In genomic region chr1:45551684-45552083, GRCh38 we compare ENCODE assay signal across 8 cellular contexts. TPM values are rescaled to one million over a fixed set of nuclear protein-coding genes. Genes with fewer than 3 reads are reported as not detected.
DNase-seq lines count a peak whose midpoint lies in the region; ATAC-seq and TF ChIP-seq lines count a peak whose summit lies in the region.

No MANE protein-coding gene starts in this region.

- peak overlapping the region; percentile 93 for H3K4me3 Mint-ChIP-seq in activated T-helper 1 cell treated with anti-CD3 and anti-CD28 coated beads, Interleukin-12 subunit alpha, Interleukin-12 subunit beta, Interleukin-2, Interleukin-4 antibody, amounts not matched to agents 30 ng/mL and 10 ng/mL and 1 ng/mL, durations not matched to agents 14 hours and 24 hours and 36 hours
- peak overlapping the region; percentile 97 to 99 for H3K4me3 Mint-ChIP-seq in stimulated activated naive B cell treated with anti-CD40 and anti-IgM and Interleukin-4, amounts not matched to agents 10 μg/mL and 1 μg/mL and 100 μg/mL, for 72 hours

- intact Hi-C loops in activated T-helper 1 cell treated with anti-CD3 and anti-CD28 coated beads, Interleukin-12 subunit alpha, Interleukin-12 subunit beta, Interleukin-2, Interleukin-4 antibody, amounts not matched to agents 30 ng/mL and 10 ng/mL and 1 ng/mL, durations not matched to agents 14 hours and 24 hours and 36 hours (cut with micrococcal nuclease) = loop anchor here (1.0 to 2.0 kb wide), 4 partner anchors 19 to 51 kb away; partner anchors contain the start of genes CCDC163, MMACHC and NASP

- H3K36me3 Mint-ChIP-seq in activated T-helper 1 cell treated with anti-CD3 and anti-CD28 coated beads, Interleukin-12 subunit alpha, Interleukin-12 subunit beta, Interleukin-2, Interleukin-4 antibody, amounts not matched to agents 30 ng/mL and 10 ng/mL and 1 ng/mL, durations not matched to agents 14 hours and 24 hours and 36 hours (ENCODE audit: low read depth) = peaks cover 13% of the 10 kb centered on the region
- H3K36me3 Mint-ChIP-seq in stimulated activated naive B cell treated with anti-CD40 and anti-IgM and Interleukin-4, amounts not matched to agents 10 μg/mL and 1 μg/mL and 100 μg/mL, for 72 hours = peaks cover 19 to 26% of the 10 kb centered on the region in 2 donors

- H3K4me1 Mint-ChIP-seq in activated T-helper 1 cell treated with anti-CD3 and anti-CD28 coated beads, Interleukin-12 subunit alpha, Interleukin-12 subunit beta, Interleukin-2, Interleukin-4 antibody, amounts not matched to agents 30 ng/mL and 10 ng/mL and 1 ng/mL, durations not matched to agents 14 hours and 24 hours and 36 hours (ENCODE audit: low read depth) = peaks cover 29% of the 10 kb centered on the region
- peaks cover 17 to 35% of the 10 kb centered on the region in 2 donors for H3K4me1 Mint-ChIP-seq in stimulated activated naive B cell treated with anti-CD40 and anti-IgM and Interleukin-4, amounts not matched to agents 10 μg/mL and 1 μg/mL and 100 μg/mL, for 72 hours

- peak overlapping the region; percentile 92 for H3K27ac Mint-ChIP-seq in activated T-helper 1 cell treated with anti-CD3 and anti-CD28 coated beads, Interleukin-12 subunit alpha, Interleukin-12 subunit beta, Interleukin-2, Interleukin-4 antibody, amounts not matched to agents 30 ng/mL and 10 ng/mL and 1 ng/mL, durations not matched to agents 14 hours and 24 hours and 36 hours
- H3K27ac Mint-ChIP-seq in stimulated activated naive B cell treated with anti-CD40 and anti-IgM and Interleukin-4, amounts not matched to agents 10 μg/mL and 1 μg/mL and 100 μg/mL, for 72 hours = peak overlapping the region; percentile 98

- peaks cover 3% of the 10 kb centered on the region for H3K27me3 Mint-ChIP-seq in activated T-helper 1 cell treated with anti-CD3 and anti-CD28 coated beads, Interleukin-12 subunit alpha, Interleukin-12 subunit beta, Interleukin-2, Interleukin-4 antibody, amounts not matched to agents 30 ng/mL and 10 ng/mL and 1 ng/mL, durations not matched to agents 14 hours and 24 hours and 36 hours (ENCODE audit: insufficient read depth)
- H3K27me3 Mint-ChIP-seq in stimulated activated naive B cell treated with anti-CD40 and anti-IgM and Interleukin-4, amounts not matched to agents 10 μg/mL and 1 μg/mL and 100 μg/mL, for 72 hours = no peaks in the 10 kb centered on the region

- no peak for ATAC-seq in stimulated activated naive B cell treated with anti-CD40 and anti-IgM and Interleukin-4, amounts not matched to agents 10 μg/mL and 1 μg/mL and 100 μg/mL, for 72 hours (replicated peaks)
- ATAC-seq in GM18505 (IDR thresholded peaks at IDR 0.05; ENCODE audit: unreplicated experiment) (no peak), HG02588 (IDR thresholded peaks at IDR 0.05; ENCODE audit: unreplicated experiment) (no peak)

- DNase-seq in DMS53 (lab: John Stamatoyannopoulos, UW) (peak; percentile 40), DMS53 treated with DMSO at 0.1 percent for 48 hours (lab: John Stamatoyannopoulos, UW; ENCODE audit: unreplicated experiment) (no peak), activated gamma-delta T cell treated with Interleukin-2 at 50 U/mL for 16 hours (no peak)
- no peak for DNase-seq in activated T-helper 1 cell treated with anti-CD3 and anti-CD28 coated beads, Interleukin-12 subunit alpha, Interleukin-12 subunit beta, Interleukin-2, Interleukin-4 antibody, amounts not matched to agents 30 ng/mL and 10 ng/mL and 1 ng/mL, durations not matched to agents 14 hours and 24 hours and 36 hours (ENCODE audit: low spot score)
- no peak for DNase-seq in stimulated activated naive B cell treated with anti-CD40 and anti-IgM and Interleukin-4, amounts not matched to agents 10 μg/mL and 1 μg/mL and 100 μg/mL, for 72 hours

- no peak for TF ChIP-seq POLR2A in GM18505 (IDR thresholded peaks at IDR 0.05; ENCODE audit: borderline replicate concordance, extremely low read depth, insufficient read depth, insufficient read length)

- H3K9me3 ChIP-seq in iPS-18c (ENCODE audit: control insufficient read depth, insufficient read depth, low read length) = peaks cover 2% of the 10 kb centered on the region

- H3K4me3 ChIP-seq in iPS-18c (ENCODE audit: insufficient read depth, low read depth, low read length) = peak overlapping the region; percentile 86

- no peaks in the 10 kb centered on the region for H3K9me3 Mint-ChIP-seq in activated T-helper 1 cell treated with anti-CD3 and anti-CD28 coated beads, Interleukin-12 subunit alpha, Interleukin-12 subunit beta, Interleukin-2, Interleukin-4 antibody, amounts not matched to agents 30 ng/mL and 10 ng/mL and 1 ng/mL, durations not matched to agents 14 hours and 24 hours and 36 hours
- peaks cover 0 to 3% of the 10 kb centered on the region in 2 donors for H3K9me3 Mint-ChIP-seq in stimulated activated naive B cell treated with anti-CD40 and anti-IgM and Interleukin-4, amounts not matched to agents 10 μg/mL and 1 μg/mL and 100 μg/mL, for 72 hours

RNA-seq across cellular contexts. Expression of gene AKR1A1, which starts 1.1 kb away (rescaled TPM):
- 192 and 194 TPM in 2 replicates for total RNA-seq in activated T-helper 1 cell treated with anti-CD3 and anti-CD28 coated beads, Interleukin-12 subunit alpha, Interleukin-12 subunit beta, Interleukin-2, Interleukin-4 antibody, amounts not matched to agents 30 ng/mL and 10 ng/mL and 1 ng/mL, durations not matched to agents 14 hours and 24 hours and 36 hours

RNA-seq across cellular contexts. Expression of gene PRDX1, which starts 30.0 kb away (rescaled TPM):
- total RNA-seq in activated T-helper 1 cell treated with anti-CD3 and anti-CD28 coated beads, Interleukin-12 subunit alpha, Interleukin-12 subunit beta, Interleukin-2, Interleukin-4 antibody, amounts not matched to agents 30 ng/mL and 10 ng/mL and 1 ng/mL, durations not matched to agents 14 hours and 24 hours and 36 hours = 635 and 655 TPM in 2 replicates

RNA-seq across cellular contexts. Expression of gene NASP, which starts 32.2 kb away (rescaled TPM):
- 250 and 251 TPM in 2 replicates for total RNA-seq in activated T-helper 1 cell treated with anti-CD3 and anti-CD28 coated beads, Interleukin-12 subunit alpha, Interleukin-12 subunit beta, Interleukin-2, Interleukin-4 antibody, amounts not matched to agents 30 ng/mL and 10 ng/mL and 1 ng/mL, durations not matched to agents 14 hours and 24 hours and 36 hours

RNA-seq across cellular contexts. Expression of gene MMACHC, which starts 51.6 kb away (rescaled TPM):
- total RNA-seq in activated T-helper 1 cell treated with anti-CD3 and anti-CD28 coated beads, Interleukin-12 subunit alpha, Interleukin-12 subunit beta, Interleukin-2, Interleukin-4 antibody, amounts not matched to agents 30 ng/mL and 10 ng/mL and 1 ng/mL, durations not matched to agents 14 hours and 24 hours and 36 hours = 10.4 and 10.6 TPM in 2 replicates

RNA-seq across cellular contexts. Expression of gene CCDC163, which starts 51.8 kb away (rescaled TPM):
- 3.5 and 4.5 TPM in 2 replicates for total RNA-seq in activated T-helper 1 cell treated with anti-CD3 and anti-CD28 coated beads, Interleukin-12 subunit alpha, Interleukin-12 subunit beta, Interleukin-2, Interleukin-4 antibody, amounts not matched to agents 30 ng/mL and 10 ng/mL and 1 ng/mL, durations not matched to agents 14 hours and 24 hours and 36 hours
